In genomic region chr6:128586095-128586494, GRCh38 we compare ENCODE assay signal across 1 cellular context.
TF ChIP-seq lines count a peak whose summit lies in the region.

No MANE protein-coding gene starts in this region.

TF ChIP-seq in HepG2, 621 proteins besides CTCF, POLR2A, EP300 and RAD21:
- TF ChIP-seq ZNF768 (CRISPR knock-in tag; IDR thresholded peaks at IDR 0.05) (no peak), ZNF343 (CRISPR knock-in tag; IDR thresholded peaks at IDR 0.05) (no peak)
